ENCODE assay signal across 8 cellular contexts in the genomic region with DNA sequence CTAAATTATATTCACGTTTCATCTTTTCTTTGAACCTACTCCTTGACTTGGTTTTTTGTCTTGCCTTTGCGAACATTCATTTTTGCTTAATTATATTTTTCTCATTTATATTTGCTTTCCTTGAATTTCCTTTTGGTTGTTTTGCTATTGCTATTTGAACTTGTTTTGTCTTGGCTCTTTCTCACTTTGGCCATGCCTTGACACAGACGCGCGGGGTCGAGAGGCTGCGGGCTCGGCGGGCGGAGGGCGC. TPM values are rescaled to one million over a fixed set of nuclear protein-coding genes. Genes with fewer than 3 reads are reported as not detected.
DNase-seq lines count a peak whose midpoint lies in the region; ATAC-seq, FAIRE-seq and TF ChIP-seq lines count a peak whose summit lies in the region.

No MANE protein-coding gene starts in this region.

- ATAC-seq in pancreas (no peak), HG02852 (IDR thresholded peaks at IDR 0.05; ENCODE audit: unreplicated experiment) (no peak)

- intact Hi-C loops in pancreas (cut with DNase I), result loop anchor here in 2 of 3 donors (2.0 to 5.0 kb wide), 2 partner anchors 247 to 251 kb away; no protein-coding TSS in a partner anchor

- H3K27ac ChIP-seq in BLaER1 treated with 17β-estradiol and CSF1 and Interleukin-3, amounts not matched to agents 10 nM and 100 nM, result peak overlapping the region in 10 of 11 experiments; percentile 15 to 83 (median 76); a peak in 16 of 22 replicates
- H3K27ac ChIP-seq in OCI-LY3 (ENCODE audit: low read length) (peak overlapping the region; percentile 33), pancreas (peak overlapping the region; percentile 20 to 84 (median 62))

- no peaks in the 10 kb centered on the region for H3K27me3 ChIP-seq in BLaER1 treated with 17β-estradiol and CSF1 and Interleukin-3, amounts not matched to agents 10 nM and 100 nM
- H3K27me3 ChIP-seq in OCI-LY3 (ENCODE audit: low read depth, low read length), result no peaks in the 10 kb centered on the region
- no peaks in the 10 kb centered on the region for H3K27me3 ChIP-seq in pancreas

- H3K9ac ChIP-seq in BLaER1 treated with 17β-estradiol and CSF1 and Interleukin-3, amounts not matched to agents 10 nM and 100 nM, result peak overlapping the region; percentile 77 to 92 (median 85); a peak in 21 of 22 replicates
- H3K9ac ChIP-seq in OCI-LY3 (ENCODE audit: low read length), result peak overlapping the region; percentile 84

- no peak for TF ChIP-seq CTCF in OCI-LY3 (IDR thresholded peaks at IDR 0.05; ENCODE audit: low read depth, low read length)
- no peak for TF ChIP-seq CTCF in fibroblast of mammary gland (conservative IDR thresholded peaks at IDR 0.05; ENCODE audit: control insufficient read depth, insufficient read depth, low read depth, low read length)
- TF ChIP-seq CTCF in pancreas (IDR thresholded peaks at IDR 0.05), result peak in 1 of 4 donors; percentile 10

- H4K20me1 ChIP-seq in BLaER1 treated with 17β-estradiol and CSF1 and Interleukin-3, amounts not matched to agents 10 nM and 100 nM, result peaks cover 0 to 13% (median 0%) of the 10 kb centered on the region in 11 experiments; a peak in 7 of 22 replicates
- no peaks in the 10 kb centered on the region for H4K20me1 ChIP-seq in OCI-LY3 (ENCODE audit: insufficient read depth, low read length)

- peak overlapping the region; percentile 88 for H2AFZ ChIP-seq in OCI-LY3 (ENCODE audit: low read depth, low read length)

- H3K4me1 ChIP-seq in BLaER1 treated with 17β-estradiol and CSF1 and Interleukin-3, amounts not matched to agents 10 nM and 100 nM, result peaks cover 48 to 68% (median 57%) of the 10 kb centered on the region in 10 experiments
- H3K4me1 ChIP-seq in OCI-LY3 (ENCODE audit: low read length) (peaks cover 47% of the 10 kb centered on the region), pancreas (no peaks in the 10 kb centered on the region)

- H3K79me2 ChIP-seq in OCI-LY3 (ENCODE audit: low read length), result peaks cover 28% of the 10 kb centered on the region

- peaks cover 0 to 24% (median 0%) of the 10 kb centered on the region in 11 experiments; a peak in 4 of 22 replicates for H3K36me3 ChIP-seq in BLaER1 treated with 17β-estradiol and CSF1 and Interleukin-3, amounts not matched to agents 10 nM and 100 nM
- H3K36me3 ChIP-seq in OCI-LY3 (replicated peaks; ENCODE audit: low read depth, low read length) (peaks cover 16% of the 10 kb centered on the region), pancreas (no peaks in the 10 kb centered on the region)

- peak overlapping the region; percentile 83 to 99 (median 95) for H3K4me2 ChIP-seq in BLaER1 treated with 17β-estradiol and CSF1 and Interleukin-3, amounts not matched to agents 10 nM and 100 nM
- H3K4me2 ChIP-seq in OCI-LY3 (ENCODE audit: low read length), result peak overlapping the region; percentile 97

- 0 to 1% methylated on average over 11 of the region's 11 CpGs for WGBS in pancreas, 2 donors

- peak overlapping the region; percentile 67 to 92 (median 78) for H3K4me3 ChIP-seq in BLaER1 treated with 17β-estradiol and CSF1 and Interleukin-3, amounts not matched to agents 10 nM and 100 nM
- H3K4me3 ChIP-seq in OCI-LY3 (ENCODE audit: low read length) (peak overlapping the region; percentile 86), fibroblast of mammary gland (ENCODE audit: control insufficient read depth, low read depth, low read length) (peak overlapping the region; percentile 81), pancreas (peak overlapping the region; percentile 58 to 76 (median 71))

- DNase-seq in fibroblast of mammary gland (ENCODE audit: low read depth), result no peak
- no peak for DNase-seq in pancreas
- no peak for DNase-seq in midbrain (lab: John Stamatoyannopoulos, UW)
- no peak for DNase-seq in NCI-H345 treated with DMSO at 0.1 percent for 48 hours (lab: John Stamatoyannopoulos, UW; ENCODE audit: unreplicated experiment)
- DNase-seq in stimulated activated naive CD4-positive, alpha-beta T cell treated with Interleukin-2 at 50 U/mL for 16 hours (lab: John Stamatoyannopoulos, UW), result no peak

- no peaks in the 10 kb centered on the region for H3K9me3 ChIP-seq in BLaER1 treated with 17β-estradiol and CSF1 and Interleukin-3, amounts not matched to agents 10 nM and 100 nM (replicated peaks in 1 of 11)
- H3K9me3 ChIP-seq in OCI-LY3 (ENCODE audit: insufficient read depth, low read length) (no peaks in the 10 kb centered on the region), pancreas (no peaks in the 10 kb centered on the region)

- no peak for FAIRE-seq in pancreas (lab: Jason Lieb, UNC)

RNA-seq across cellular contexts. Expression of gene TMEM14A, which starts 7.1 kb away (rescaled TPM):
- 10 to 100 TPM; 12.4 to 24.4 (median 17.3) TPM for total RNA-seq in pancreas
- 10 to 100 TPM; 15.9 to 29.6 TPM for polyA plus RNA-seq in pancreas
